Comparison of ENCODE assay signal across 8 cellular contexts in genomic region chr20:3887870-3888614, GRCh38. TPM values are rescaled to one million over a fixed set of nuclear protein-coding genes. Genes with fewer than 3 reads are reported as not detected.
DNase-seq lines count a peak whose midpoint lies in the region; ATAC-seq, FAIRE-seq and TF ChIP-seq lines count a peak whose summit lies in the region.

No MANE protein-coding gene starts in this region.

- TF ChIP-seq CTCF in endothelial cell of umbilical vein (IDR thresholded peaks at IDR 0.05; ENCODE audit: extremely low read depth in 1 of 2, insufficient read depth in 1 of 2, low read depth in 1 of 2, low read length in 2 of 2): no peak

- H3K4me1 Mint-ChIP-seq in natural killer cell treated with Interleukin-12 subunit alpha and Interleukin-12 subunit beta and Interleukin-15 and Interleukin-18, amount 100 ng/mL, for 72 hours (ENCODE audit: low read depth in 2 of 2): peaks cover 42 to 44% of the 10 kb centered on the region in 2 donors

- H3K9ac ChIP-seq in endothelial cell of umbilical vein (replicated peaks; ENCODE audit: extremely low read depth, insufficient read depth, low read length): peak overlapping the region; percentile 80

- H3K27ac Mint-ChIP-seq in natural killer cell treated with Interleukin-12 subunit alpha and Interleukin-12 subunit beta and Interleukin-15 and Interleukin-18, amount 100 ng/mL, for 72 hours: peak overlapping the region; percentile 90 to 92

- peak overlapping the region; percentile 90 for H3K4me2 ChIP-seq in endothelial cell of umbilical vein (ENCODE audit: insufficient read depth, low read length)

- H3K4me3 ChIP-seq in endothelial cell of umbilical vein (replicated peaks in 1 of 3; ENCODE audit: insufficient read depth in 1 of 3, low read depth in 1 of 3, low read length in 3 of 3): peak overlapping the region; percentile 62 to 99 (median 63)

- CTCF ChIA-PET in endothelial cell of umbilical vein (lab: Charles Lee): interaction anchor here (1.1 to 1.4 kb wide), 5 partner anchors 101 to 197 kb away, joined by 3 to 8 read pairs (median 6); partner anchors contain the start of gene CENPB

- DNase-seq in NCI-H510A treated with DMSO at 0.1 percent for 48 hours (lab: John Stamatoyannopoulos, UW) (peak; percentile 58), NCI-H510A (lab: John Stamatoyannopoulos, UW) (no peak), RKO (ENCODE audit: low spot score) (peak; percentile 79), endothelial cell of umbilical vein (ENCODE audit: low read depth, low spot score) (no peak), activated gamma-delta T cell (lab: John Stamatoyannopoulos, UW) (no peak)
- no peak for DNase-seq in natural killer cell treated with Interleukin-12 subunit alpha and Interleukin-12 subunit beta and Interleukin-15 and Interleukin-18, amount 100 ng/mL, for 72 hours (ENCODE audit: low spot score)
- no peak for DNase-seq in stimulated activated naive CD4-positive, alpha-beta T cell treated with Interleukin-2 at 50 U/mL for 16 hours (lab: John Stamatoyannopoulos, UW)

- peaks cover 48% of the 10 kb centered on the region for H3K79me2 ChIP-seq in endothelial cell of umbilical vein (ENCODE audit: control insufficient read depth, insufficient read depth, low read length)

- H4K20me1 ChIP-seq in endothelial cell of umbilical vein (replicated peaks; ENCODE audit: control insufficient read depth, extremely low read depth, insufficient read depth, low read length): peaks cover 16% of the 10 kb centered on the region

- no peak for FAIRE-seq in endothelial cell of umbilical vein (lab: Jason Lieb, UNC)

- no peak for ATAC-seq in natural killer cell treated with Interleukin-12 subunit alpha and Interleukin-12 subunit beta and Interleukin-15 and Interleukin-18, amount 100 ng/mL, for 72 hours
- ATAC-seq in HG03175 (IDR thresholded peaks at IDR 0.05; ENCODE audit: unreplicated experiment): no peak

- peaks cover 17% of the 10 kb centered on the region for H3K36me3 Mint-ChIP-seq in natural killer cell treated with Interleukin-12 subunit alpha and Interleukin-12 subunit beta and Interleukin-15 and Interleukin-18, amount 100 ng/mL, for 72 hours

- H3K27ac ChIP-seq in endothelial cell of umbilical vein (ENCODE audit: insufficient read depth, low read depth, low read length): peak overlapping the region; percentile 93

- H3K4me3 Mint-ChIP-seq in natural killer cell treated with Interleukin-12 subunit alpha and Interleukin-12 subunit beta and Interleukin-15 and Interleukin-18, amount 100 ng/mL, for 72 hours: peak overlapping the region; percentile 95

- no peak for TF ChIP-seq POLR2A in endothelial cell of umbilical vein (IDR thresholded peaks at IDR 0.05; ENCODE audit: low read depth, low read length)

- BruUV-seq in endothelial cell of umbilical vein (replicated peaks; lab: Mats Ljungman, UMichigan): no TSS peak

- intact Hi-C loops in endothelial cell of umbilical vein (cut with micrococcal nuclease): loop anchor here (1.0 to 2.0 kb wide), 2 partner anchors 67 to 184 kb away; partner anchors contain the start of gene AP5S1

- H3K36me3 ChIP-seq in endothelial cell of umbilical vein (ENCODE audit: control insufficient read depth in 2 of 2, extremely low read depth in 1 of 2, insufficient read depth in 2 of 2, low read length in 2 of 2): peaks cover 0 to 2% of the 10 kb centered on the region in 2 experiments

- H3K27me3 Mint-ChIP-seq in natural killer cell treated with Interleukin-12 subunit alpha and Interleukin-12 subunit beta and Interleukin-15 and Interleukin-18, amount 100 ng/mL, for 72 hours: no peaks in the 10 kb centered on the region

- H3K9me3 ChIP-seq in endothelial cell of umbilical vein (replicated peaks; ENCODE audit: control insufficient read depth, insufficient read depth, low read length): no peaks in the 10 kb centered on the region

- H2AFZ ChIP-seq in endothelial cell of umbilical vein (ENCODE audit: low read depth, low read length): no peak overlapping the region

- POLR2A ChIA-PET in endothelial cell of umbilical vein (lab: Charles Lee): no interaction called here

- dilution Hi-C loops in endothelial cell of umbilical vein (cut with MboI; ENCODE audit: extremely low pct_ligation_motif_present, low sequenced_read_pairs): no loop called here

- no peaks in the 10 kb centered on the region for H3K9me3 Mint-ChIP-seq in natural killer cell treated with Interleukin-12 subunit alpha and Interleukin-12 subunit beta and Interleukin-15 and Interleukin-18, amount 100 ng/mL, for 72 hours

- peaks cover 33% of the 10 kb centered on the region for H3K4me1 ChIP-seq in endothelial cell of umbilical vein (ENCODE audit: control insufficient read depth, extremely low read depth, insufficient read depth, low read length)

- H3K27me3 ChIP-seq in endothelial cell of umbilical vein (ENCODE audit: control insufficient read depth in 2 of 2, insufficient read depth in 2 of 2, low read length in 2 of 2): no peaks in the 10 kb centered on the region

- H3K9me1 ChIP-seq in endothelial cell of umbilical vein (replicated peaks; ENCODE audit: control insufficient read depth, extremely low read depth, insufficient read depth, low read length): no peaks in the 10 kb centered on the region

TF ChIP-seq in endothelial cell of umbilical vein, 7 proteins besides CTCF, POLR2A, EP300 and RAD21:
- no peak for TF ChIP-seq MYC (IDR thresholded peaks at IDR 0.05; ENCODE audit: low read depth, low read length)
- no peak for TF ChIP-seq POLR2AphosphoS5 (IDR thresholded peaks at IDR 0.05; ENCODE audit: insufficient read depth, low read depth, low read length)
- TF ChIP-seq EZH2 (IDR thresholded peaks at IDR 0.05; ENCODE audit: borderline replicate concordance, low read depth, low read length, severe bottlenecking): no peak

RNA-seq across cellular contexts. Expression of gene PANK2, which starts 1.1 kb away (rescaled TPM):
- total RNA-seq in endothelial cell of umbilical vein: 54.3 and 55.3 TPM in 2 replicates
- 18.4 and 18.9 TPM in 2 replicates for polyA plus RNA-seq in endothelial cell of umbilical vein
- polyA plus RNA-seq in endothelial cell of umbilical vein (2011; cell fraction: cytosol; rRNA removed): 24.2 and 26.3 TPM in 2 replicates
- 70.6 and 73.3 TPM in 2 replicates for polyA plus RNA-seq in endothelial cell of umbilical vein (2011; cell fraction: nucleus; rRNA removed)
- 35.0 and 44.3 TPM in 2 replicates for polyA plus RNA-seq in endothelial cell of umbilical vein (2012)
- 36.8 and 38.7 TPM in 2 replicates for polyA minus RNA-seq in endothelial cell of umbilical vein
- polyA minus RNA-seq in endothelial cell of umbilical vein (2011; cell fraction: cytosol; rRNA and poly(A)+ RNA removed): 13.3 TPM
- polyA minus RNA-seq in endothelial cell of umbilical vein (2011; cell fraction: nucleus; rRNA and poly(A)+ RNA removed): 39.5 and 48.6 TPM in 2 replicates
- 10 to 100 TPM; 55.2 to 86.2 TPM for total RNA-seq in natural killer cell treated with Interleukin-12 subunit alpha and Interleukin-12 subunit beta and Interleukin-15 and Interleukin-18, amount 100 ng/mL, for 72 hours

RNA-seq across cellular contexts. Expression of gene MAVS, which starts 41.4 kb away (rescaled TPM):
- total RNA-seq in endothelial cell of umbilical vein: 35.1 and 40.7 TPM in 2 replicates
- 17.9 and 18.8 TPM in 2 replicates for polyA plus RNA-seq in endothelial cell of umbilical vein
- polyA plus RNA-seq in endothelial cell of umbilical vein (2011; cell fraction: cytosol; rRNA removed): 14.6 and 16.0 TPM in 2 replicates
- 36.9 and 37.8 TPM in 2 replicates for polyA plus RNA-seq in endothelial cell of umbilical vein (2011; cell fraction: nucleus; rRNA removed)
- 20.3 and 21.7 TPM in 2 replicates for polyA plus RNA-seq in endothelial cell of umbilical vein (2012)
- 39.7 and 42.7 TPM in 2 replicates for polyA minus RNA-seq in endothelial cell of umbilical vein
- polyA minus RNA-seq in endothelial cell of umbilical vein (2011; cell fraction: cytosol; rRNA and poly(A)+ RNA removed): 10.1 TPM
- polyA minus RNA-seq in endothelial cell of umbilical vein (2011; cell fraction: nucleus; rRNA and poly(A)+ RNA removed): 16.5 and 19.3 TPM in 2 replicates
- total RNA-seq in natural killer cell treated with Interleukin-12 subunit alpha and Interleukin-12 subunit beta and Interleukin-15 and Interleukin-18, amount 100 ng/mL, for 72 hours: 10 to 100 TPM; 38.6 to 45.2 TPM

Comparison
In these comparisons a context has a peak if more than half of its experiments do, and no peak if none do; other contexts are left out.
1. DNase-seq: peak in NCI-H510A treated with DMSO at 0.1 percent for 48 hours (single experiment) and RKO (single experiment); none in NCI-H510A (single experiment), endothelial cell of umbilical vein (single experiment), natural killer cell treated with Interleukin-12 subunit alpha and Interleukin-12 subunit beta and Interleukin-15 and Interleukin-18, amount 100 ng/mL, for 72 hours (single experiment), stimulated activated naive CD4-positive, alpha-beta T cell treated with Interleukin-2 at 50 U/mL for 16 hours (single experiment) and activated gamma-delta T cell (single experiment).